In genomic region chr17:69523252-69523861, GRCh38 we compare ENCODE assay signal across 8 cellular contexts.
DNase-seq lines count a peak whose midpoint lies in the region; ATAC-seq, FAIRE-seq and TF ChIP-seq lines count a peak whose summit lies in the region.

No MANE protein-coding gene starts in this region.

- H3K27ac ChIP-seq in vagina: no peak overlapping the region

- H3K27me3 ChIP-seq in bronchial epithelial cell (ENCODE audit: control insufficient read depth, insufficient read depth, low read length) (no peaks in the 10 kb centered on the region), vagina (no peaks in the 10 kb centered on the region)

- peak; percentile 52 for ATAC-seq in GM19025 (IDR thresholded peaks at IDR 0.05; ENCODE audit: low read depth, unreplicated experiment)
- peak; percentile 81 for ATAC-seq in HG03354 (IDR thresholded peaks at IDR 0.05; ENCODE audit: poor library complexity, severe bottlenecking, unreplicated experiment)
- peak; percentile 92 for ATAC-seq in left lobe of liver

- peak; percentile 41 for DNase-seq in Caki2 (ENCODE audit: low read depth)
- DNase-seq in NCI-H748 treated with DMSO at 0.1 percent for 48 hours (lab: John Stamatoyannopoulos, UW): peak; percentile 51
- DNase-seq in bronchial epithelial cell (ENCODE audit: low read depth): peak; percentile 54
- DNase-seq in left lobe of liver (ENCODE audit: low spot score): no peak
- DNase-seq in vagina (ENCODE audit: extremely low spot score in 2 of 2): no peak
- DNase-seq in OCI-M2 (lab: John Stamatoyannopoulos, UW; ENCODE audit: unreplicated experiment): no peak

- FAIRE-seq in bronchial epithelial cell (lab: Jason Lieb, UNC): peak; percentile 62

- no peaks in the 10 kb centered on the region for H3K36me3 ChIP-seq in bronchial epithelial cell (ENCODE audit: control insufficient read depth, insufficient read depth, low read length)
- H3K36me3 ChIP-seq in vagina: peaks cover 0 to 17% of the 10 kb centered on the region in 2 donors

- in situ Hi-C loops in Caki2 (cut with HindIII; ENCODE audit: low pct_unique_long_range_greater_than_20kb, low sequenced_read_pairs): no loop called here

- H3K9me3 ChIP-seq in vagina: no peaks in the 10 kb centered on the region

- TF ChIP-seq POLR2A in vagina (IDR thresholded peaks at IDR 0.05): no peak

- TF ChIP-seq CTCF in bronchial epithelial cell (IDR thresholded peaks at IDR 0.05; ENCODE audit: insufficient read depth, low read length, severe bottlenecking) (peak; percentile 79), vagina (IDR thresholded peaks at IDR 0.05) (peak; percentile 63 to 79 (median 69))

- intact Hi-C loops in vagina (cut with DNase I): loop anchor here (10.0 kb wide), 2 partner anchors 189 to 1031 kb away; no protein-coding TSS in a partner anchor

- no peaks in the 10 kb centered on the region for H3K4me1 ChIP-seq in vagina

- H3K4me3 ChIP-seq in bronchial epithelial cell (ENCODE audit: low read depth, low read length): no peak overlapping the region
- H3K4me3 ChIP-seq in vagina: no peak overlapping the region

Comparison
In these comparisons a context has a peak if more than half of its experiments do, and no peak if none do; other contexts are left out.
1. DNase-seq: peak in Caki2 (single experiment), NCI-H748 treated with DMSO at 0.1 percent for 48 hours (single experiment) and bronchial epithelial cell (single experiment); none in left lobe of liver (single experiment), vagina (0 of 2) and OCI-M2 (single experiment).
2. Peak in every context shown above with its lines, with median percentiles within 50 percentile points of each other: ATAC-seq.